9 cellular contexts compared by ENCODE assay signal in genomic region chr6:26017567-26017966, GRCh38. TPM values are rescaled to one million over a fixed set of nuclear protein-coding genes. Genes with fewer than 3 reads are reported as not detected.
A peak's percentile ranks its signal among the peaks of the same experiment; 100 is the strongest.
DNase-seq lines count a peak whose midpoint lies in the region; ATAC-seq lines count a peak whose summit lies in the region.
"Had no signal": no experiment of that assay in that cellular context is flagged by ENCODE, and none has a peak within 500 bp of the region (broad histone marks: within the 10 kb centered on the region; RNA-seq: fewer than 3 reads in every experiment).

No MANE protein-coding gene starts in this region.

- H3K36me3 ChIP-seq in skeletal muscle satellite cell (ENCODE audit: insufficient read depth, low read length), result no peaks in the 10 kb centered on the region

- H3K9me3 ChIP-seq in skeletal muscle satellite cell (replicated peaks; ENCODE audit: low read length), result no peaks in the 10 kb centered on the region

- peak overlapping the region; percentile 24 for H3K9ac ChIP-seq in skeletal muscle satellite cell (ENCODE audit: low read depth, low read length)

- H3K27me3 ChIP-seq in skeletal muscle satellite cell (ENCODE audit: control insufficient read depth, insufficient read depth, low read length), result no peaks in the 10 kb centered on the region

- peak in 9 of 14 donors; percentile 8 to 51 (median 23) for DNase-seq in C1 segment of cervical spinal cord (lab: John Stamatoyannopoulos, UW)
- peak; percentile 41 for DNase-seq in T follicular helper cell (ENCODE audit: low read depth)
- DNase-seq in amniotic stem cell (lab: John Stamatoyannopoulos, UW), result peak; percentile 50
- DNase-seq in hepatic stellate cell (ENCODE audit: low spot score), result peak; percentile 64
- DNase-seq in NCI-H1694 (lab: John Stamatoyannopoulos, UW), result no peak

- peaks cover 15% of the 10 kb centered on the region for H3K4me1 ChIP-seq in skeletal muscle satellite cell (ENCODE audit: control insufficient read depth, insufficient read depth, low read length)

- H3K4me2 ChIP-seq in skeletal muscle satellite cell (ENCODE audit: low read length), result peak overlapping the region; percentile 80

- no peak for ATAC-seq in HG03469 (IDR thresholded peaks at IDR 0.05; ENCODE audit: unreplicated experiment)
- ATAC-seq in GM18520 (IDR thresholded peaks at IDR 0.05; ENCODE audit: unreplicated experiment), result no peak
- ATAC-seq: left colon had no signal

- peak overlapping the region; percentile 61 for H3K4me3 ChIP-seq in skeletal muscle satellite cell (ENCODE audit: low read length)

RNA-seq across cellular contexts. Expression of gene TRIM38, which starts 55.0 kb away (rescaled TPM):
- total RNA-seq in skeletal muscle satellite cell (2012; rRNA removed), result 7.6 and 9.6 TPM in 2 replicates
